1 cellular context compared by ENCODE assay signal in genomic region chr13:51585234-51585672, GRCh38.
TF ChIP-seq lines count a peak whose summit lies in the region.

No MANE protein-coding gene starts in this region.

TF ChIP-seq in IMR-90, 13 proteins besides CTCF, POLR2A, EP300 and RAD21:
- TF ChIP-seq RCOR1 (IDR thresholded peaks at IDR 0.05; ENCODE audit: insufficient replicate concordance, low read length), result no peak
- no peak for TF ChIP-seq USF2 (IDR thresholded peaks at IDR 0.05; ENCODE audit: low read depth, low read length)
- TF ChIP-seq MAFK (IDR thresholded peaks at IDR 0.05; ENCODE audit: low read depth, low read length), result peak; percentile 66
